In the genomic region with DNA sequence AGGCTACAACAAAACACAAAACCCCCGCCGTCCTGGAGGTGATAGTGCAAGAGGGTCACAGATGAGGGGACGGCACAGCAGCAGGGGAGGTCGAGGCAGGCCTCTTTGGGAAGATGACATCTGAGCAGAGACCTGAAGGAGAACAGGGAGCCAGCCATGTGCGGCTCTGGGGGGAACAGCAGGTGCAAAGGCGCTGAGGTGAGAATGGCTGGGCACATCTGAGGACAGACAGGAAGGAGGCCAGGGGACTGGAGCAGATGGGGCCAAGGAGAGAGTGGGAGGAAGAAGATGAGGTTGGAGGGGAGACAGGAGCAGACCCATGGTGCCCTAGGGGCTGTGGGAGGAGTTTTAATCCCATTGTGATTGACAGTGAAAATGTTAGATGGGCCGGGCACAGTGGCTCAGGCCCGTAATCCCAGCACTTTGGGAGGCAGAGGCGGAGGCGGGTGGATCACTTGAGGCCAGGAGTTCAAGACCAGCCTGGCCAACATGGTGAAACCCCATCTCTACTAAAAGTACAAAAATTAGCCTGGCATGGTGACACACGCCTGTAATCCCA, we compare ENCODE assay signal across 24 cellular contexts. TPM values are rescaled to one million over a fixed set of nuclear protein-coding genes. Genes with fewer than 3 reads are reported as not detected.
A peak's percentile ranks its signal among the peaks of the same experiment; 100 is the strongest.
DNase-seq lines count a peak whose midpoint lies in the region; FAIRE-seq and TF ChIP-seq lines count a peak whose summit lies in the region.
"Had no signal": no experiment of that assay in that cellular context is flagged by ENCODE, and none has a peak within 500 bp of the region (broad histone marks: within the 10 kb centered on the region; RNA-seq: fewer than 3 reads in every experiment).

No MANE protein-coding gene starts in this region.

- intact Hi-C loops in endothelial cell of umbilical vein (cut with micrococcal nuclease) = no loop called here

- H3K4me3 Mint-ChIP-seq in nephron = peak overlapping the region; percentile 43 to 72 (median 65)
- H3K4me3 Mint-ChIP-seq in T-helper 2 cell treated with Interferon-gamma antibody and Interleukin-4, amounts not matched to agents 5 μg/mL and 100 μg/mL, for 36 hours = no peak overlapping the region
- H3K4me3 Mint-ChIP-seq: T-helper 17 cell had no signal

- H3K79me2 ChIP-seq in endothelial cell of umbilical vein (ENCODE audit: control insufficient read depth, insufficient read depth, low read length) = no peaks in the 10 kb centered on the region

- H3K9me3 Mint-ChIP-seq in nephron = no peaks in the 10 kb centered on the region
- no peaks in the 10 kb centered on the region for H3K9me3 Mint-ChIP-seq in T-helper 2 cell treated with Interferon-gamma antibody and Interleukin-4, amounts not matched to agents 5 μg/mL and 100 μg/mL, for 36 hours

- H3K27me3 Mint-ChIP-seq in nephron (ENCODE audit: low read depth) = peaks cover 11% of the 10 kb centered on the region
- peaks cover 26% of the 10 kb centered on the region for H3K27me3 Mint-ChIP-seq in T-helper 2 cell treated with Interferon-gamma antibody and Interleukin-4, amounts not matched to agents 5 μg/mL and 100 μg/mL, for 36 hours (ENCODE audit: low read depth)

- H3K4me1 Mint-ChIP-seq in nephron = peaks cover 19% of the 10 kb centered on the region
- H3K4me1 Mint-ChIP-seq in T-helper 2 cell treated with Interferon-gamma antibody and Interleukin-4, amounts not matched to agents 5 μg/mL and 100 μg/mL, for 36 hours (ENCODE audit: low read depth) = peaks cover 2% of the 10 kb centered on the region

- H3K9me1 ChIP-seq in endothelial cell of umbilical vein (replicated peaks; ENCODE audit: control insufficient read depth, extremely low read depth, insufficient read depth, low read length) = no peaks in the 10 kb centered on the region

- DNase-seq in endothelial cell of umbilical vein (ENCODE audit: low read depth, low spot score) = no peak
- DNase-seq in mesenteric fat pad (ENCODE audit: low spot score) = no peak
- no peak for DNase-seq in T-helper 2 cell treated with Interferon-gamma antibody and Interleukin-4, amounts not matched to agents 5 μg/mL and 100 μg/mL, for 36 hours (ENCODE audit: low spot score)
- no peak for DNase-seq in foreskin melanocyte
- no peak for DNase-seq in effector CD4-positive, alpha-beta T cell
- DNase-seq: ACHN; activated CD4-positive, alpha-beta T cell treated with anti-CD3 and anti-CD28 coated beads, Interleukin-2, amount 50 U/mL, for 4 hours; activated gamma-delta T cell treated with Interleukin-2 at 50 U/mL for 16 hours; amniotic stem cell; dorsolateral prefrontal cortex; erythroblast; NCI-H2227 treated with DMSO at 0.1 percent for 48 hours; stimulated activated CD8-positive, alpha-beta memory T cell treated with anti-CD3 and anti-CD28 coated beads, Interleukin-4, amount 100 ng/mL, for 48 hours; T-helper 17 cell had no signal

- no peaks in the 10 kb centered on the region for H3K36me3 Mint-ChIP-seq in nephron (ENCODE audit: low read depth)
- H3K36me3 Mint-ChIP-seq in T-helper 2 cell treated with Interferon-gamma antibody and Interleukin-4, amounts not matched to agents 5 μg/mL and 100 μg/mL, for 36 hours (ENCODE audit: low read depth) = no peaks in the 10 kb centered on the region

- H3K27ac ChIP-seq in BLaER1 (peak overlapping the region; percentile 65; the same call in 1 of the 2 replicates), HUES48 (ENCODE audit: low read depth, low read length) (no peak overlapping the region), endothelial cell of umbilical vein (ENCODE audit: insufficient read depth, low read depth, low read length) (no peak overlapping the region)
- H3K27ac ChIP-seq: C4-2B, dorsolateral prefrontal cortex, vagina had no signal

- H3K9ac ChIP-seq in BLaER1 = no peak overlapping the region
- H3K9ac ChIP-seq in HUES48 (ENCODE audit: low read depth, low read length) = no peak overlapping the region
- H3K9ac ChIP-seq in endothelial cell of umbilical vein (replicated peaks; ENCODE audit: extremely low read depth, insufficient read depth, low read length) = no peak overlapping the region

- POLR2A ChIA-PET in endothelial cell of umbilical vein (lab: Charles Lee) = no interaction called here

- H2AFZ ChIP-seq in endothelial cell of umbilical vein (ENCODE audit: low read depth, low read length) = peak overlapping the region; percentile 84

- H3K9me3 ChIP-seq in BLaER1 (no peaks in the 10 kb centered on the region), HUES48 (ENCODE audit: control insufficient read depth, insufficient read depth, low read length) (no peaks in the 10 kb centered on the region), endothelial cell of umbilical vein (replicated peaks; ENCODE audit: control insufficient read depth, insufficient read depth, low read length) (no peaks in the 10 kb centered on the region)
- H3K9me3 ChIP-seq: vagina had no signal

- FAIRE-seq in endothelial cell of umbilical vein (lab: Jason Lieb, UNC) = no peak
- FAIRE-seq: frontal cortex, GM18507 had no signal

- dilution Hi-C loops in endothelial cell of umbilical vein (cut with MboI; ENCODE audit: extremely low pct_ligation_motif_present, low sequenced_read_pairs) = no loop called here

- CTCF ChIA-PET in endothelial cell of umbilical vein (lab: Charles Lee) = no interaction called here

- H3K4me3 ChIP-seq in BLaER1 (no peak overlapping the region), HUES48 (ENCODE audit: low read depth, low read length) (peak overlapping the region; percentile 49; the same call in 1 of the 2 replicates), endothelial cell of umbilical vein (replicated peaks in 1 of 3; ENCODE audit: insufficient read depth in 1 of 3, low read depth in 1 of 3, low read length in 3 of 3) (no peak overlapping the region)

- BruUV-seq in endothelial cell of umbilical vein (replicated peaks; lab: Mats Ljungman, UMichigan) = no TSS peak

- H4K20me1 ChIP-seq in BLaER1 = no peaks in the 10 kb centered on the region
- no peaks in the 10 kb centered on the region for H4K20me1 ChIP-seq in endothelial cell of umbilical vein (replicated peaks; ENCODE audit: control insufficient read depth, extremely low read depth, insufficient read depth, low read length)

- peaks cover 51% of the 10 kb centered on the region for H3K4me1 ChIP-seq in BLaER1
- H3K4me1 ChIP-seq in HUES48 (ENCODE audit: control insufficient read depth, insufficient read depth, low read length) = peaks cover 8% of the 10 kb centered on the region
- no peaks in the 10 kb centered on the region for H3K4me1 ChIP-seq in endothelial cell of umbilical vein (ENCODE audit: control insufficient read depth, extremely low read depth, insufficient read depth, low read length)
- H3K4me1 ChIP-seq: vagina had no signal

- H3K36me3 ChIP-seq in BLaER1 = no peaks in the 10 kb centered on the region
- no peaks in the 10 kb centered on the region for H3K36me3 ChIP-seq in HUES48 (ENCODE audit: control insufficient read depth, insufficient read depth, low read length)
- H3K36me3 ChIP-seq in endothelial cell of umbilical vein (ENCODE audit: control insufficient read depth in 2 of 2, extremely low read depth in 1 of 2, insufficient read depth in 2 of 2, low read length in 2 of 2) = no peaks in the 10 kb centered on the region
- H3K36me3 ChIP-seq: vagina had no signal

- no peaks in the 10 kb centered on the region for H3K27me3 ChIP-seq in BLaER1
- peaks cover 21% of the 10 kb centered on the region for H3K27me3 ChIP-seq in HUES48 (ENCODE audit: control insufficient read depth, insufficient read depth, low read length)
- peaks cover 4 to 5% of the 10 kb centered on the region in 2 experiments for H3K27me3 ChIP-seq in endothelial cell of umbilical vein (ENCODE audit: control insufficient read depth in 2 of 2, insufficient read depth in 2 of 2, low read length in 2 of 2)

- H3K4me2 ChIP-seq in BLaER1 (peak overlapping the region; percentile 78), endothelial cell of umbilical vein (ENCODE audit: insufficient read depth, low read length) (no peak overlapping the region)

- H3K27ac Mint-ChIP-seq in nephron = peak overlapping the region in 2 of 3 experiments; percentile 6 to 73
- no peak overlapping the region for H3K27ac Mint-ChIP-seq in T-helper 2 cell treated with Interferon-gamma antibody and Interleukin-4, amounts not matched to agents 5 μg/mL and 100 μg/mL, for 36 hours
- H3K27ac Mint-ChIP-seq: T-helper 17 cell had no signal

- TF ChIP-seq POLR2A in endothelial cell of umbilical vein (IDR thresholded peaks at IDR 0.05; ENCODE audit: low read depth, low read length) = no peak

- TF ChIP-seq CTCF in endothelial cell of umbilical vein (IDR thresholded peaks at IDR 0.05; ENCODE audit: extremely low read depth in 1 of 2, insufficient read depth in 1 of 2, low read depth in 1 of 2, low read length in 2 of 2) = no peak
- TF ChIP-seq CTCF in nephron (IDR thresholded peaks at IDR 0.05; ENCODE audit: unreplicated experiment in 3 of 3) = no peak

RNA-seq across cellular contexts. Expression of gene CKM, which starts 1.8 kb away (rescaled TPM):
- total RNA-seq in endothelial cell of umbilical vein (not detected in 2 replicates), mesenteric fat pad (not detected)
- not detected in 2 replicates for polyA plus RNA-seq in endothelial cell of umbilical vein
- 0.04 and 0.10 TPM in 2 replicates for polyA plus RNA-seq in endothelial cell of umbilical vein (2011; cell fraction: cytosol; rRNA removed)
- polyA plus RNA-seq in endothelial cell of umbilical vein (2011; cell fraction: nucleus; rRNA removed) = not detected in 2 replicates
- not detected in 2 replicates for polyA plus RNA-seq in endothelial cell of umbilical vein (2012)
- polyA minus RNA-seq in endothelial cell of umbilical vein = not detected in 2 replicates
- not detected for polyA minus RNA-seq in endothelial cell of umbilical vein (2011; cell fraction: cytosol; rRNA and poly(A)+ RNA removed)
- polyA minus RNA-seq in endothelial cell of umbilical vein (2011; cell fraction: nucleus; rRNA and poly(A)+ RNA removed) = not detected in 2 replicates
- total RNA-seq: frontal cortex, mononuclear cell, SK-MEL-5, T-helper 17 cell, vagina had no signal

RNA-seq across cellular contexts. Expression of gene KLC3, which starts 16.1 kb away (rescaled TPM):
- total RNA-seq in endothelial cell of umbilical vein (not detected in 2 replicates), mesenteric fat pad (not detected)
- not detected in 2 replicates for polyA plus RNA-seq in endothelial cell of umbilical vein
- not detected in 2 replicates for polyA plus RNA-seq in endothelial cell of umbilical vein (2011; cell fraction: cytosol; rRNA removed)
- polyA plus RNA-seq in endothelial cell of umbilical vein (2011; cell fraction: nucleus; rRNA removed) = not detected in 2 replicates
- not detected in 2 replicates for polyA plus RNA-seq in endothelial cell of umbilical vein (2012)
- 0.11 TPM in 1 of 2 replicates, not detected in the other for polyA minus RNA-seq in endothelial cell of umbilical vein
- not detected for polyA minus RNA-seq in endothelial cell of umbilical vein (2011; cell fraction: cytosol; rRNA and poly(A)+ RNA removed)
- polyA minus RNA-seq in endothelial cell of umbilical vein (2011; cell fraction: nucleus; rRNA and poly(A)+ RNA removed) = not detected in 2 replicates
- total RNA-seq: left colon, T-helper 17 cell had no signal

RNA-seq across cellular contexts. Expression of gene ERCC2, which starts 45.9 kb away (rescaled TPM):
- total RNA-seq in endothelial cell of umbilical vein (55.4 and 59.9 TPM in 2 replicates), mesenteric fat pad (12.3 TPM)
- 61.8 and 79.6 TPM in 2 replicates for polyA plus RNA-seq in endothelial cell of umbilical vein
- 34.0 and 34.3 TPM in 2 replicates for polyA plus RNA-seq in endothelial cell of umbilical vein (2011; cell fraction: cytosol; rRNA removed)
- polyA plus RNA-seq in endothelial cell of umbilical vein (2011; cell fraction: nucleus; rRNA removed) = 109 and 127 TPM in 2 replicates
- 63.0 and 81.8 TPM in 2 replicates for polyA plus RNA-seq in endothelial cell of umbilical vein (2012)
- polyA minus RNA-seq in endothelial cell of umbilical vein = 50.6 and 61.5 TPM in 2 replicates
- polyA minus RNA-seq in endothelial cell of umbilical vein (2011; cell fraction: cytosol; rRNA and poly(A)+ RNA removed) = 6.1 TPM
- polyA minus RNA-seq in endothelial cell of umbilical vein (2011; cell fraction: nucleus; rRNA and poly(A)+ RNA removed) = 25.0 and 27.1 TPM in 2 replicates
